Comparison of ENCODE assay signal across 12 cellular contexts in genomic region chr1:66954208-66954607, GRCh38. TPM values are rescaled to one million over a fixed set of nuclear protein-coding genes. Genes with fewer than 3 reads are reported as not detected.
DNase-seq lines count a peak whose midpoint lies in the region; ATAC-seq and TF ChIP-seq lines count a peak whose summit lies in the region.
"Had no signal": no experiment of that assay in that cellular context is flagged by ENCODE, and none has a peak within 500 bp of the region (broad histone marks: within the 10 kb centered on the region; RNA-seq: fewer than 3 reads in every experiment).

No MANE protein-coding gene starts in this region.

- no peaks in the 10 kb centered on the region; the same call in 1 of the 2 replicates for H3K36me3 ChIP-seq in H7 (replicated peaks; ENCODE audit: control insufficient read depth, insufficient read depth, low read length)

- CTCF ChIA-PET in activated naive CD4-positive, alpha-beta T cell treated with anti-CD3 and anti-CD28 coated beads for 36 hours (lab: Charles Lee): no interaction called here

- H3K4me3 Mint-ChIP-seq in activated naive CD4-positive, alpha-beta T cell treated with anti-CD3 and anti-CD28 coated beads for 36 hours: no peak overlapping the region
- no peak overlapping the region for H3K4me3 Mint-ChIP-seq in HFFc6
- no peak overlapping the region for H3K4me3 Mint-ChIP-seq in stimulated activated memory B cell treated with anti-CD40 and anti-IgM and Interleukin-4, amounts not matched to agents 10 μg/mL and 1 μg/mL and 100 μg/mL, for 72 hours

- H3K9me3 Mint-ChIP-seq in activated naive CD4-positive, alpha-beta T cell treated with anti-CD3 and anti-CD28 coated beads for 36 hours: no peaks in the 10 kb centered on the region
- H3K9me3 Mint-ChIP-seq in HFFc6: no peaks in the 10 kb centered on the region
- H3K9me3 Mint-ChIP-seq in stimulated activated memory B cell treated with anti-CD40 and anti-IgM and Interleukin-4, amounts not matched to agents 10 μg/mL and 1 μg/mL and 100 μg/mL, for 72 hours: no peaks in the 10 kb centered on the region

- no peak for DNase-seq in activated naive CD4-positive, alpha-beta T cell treated with anti-CD3 and anti-CD28 coated beads for 36 hours
- no peak for DNase-seq in activated naive CD4-positive, alpha-beta T cell (lab: John Stamatoyannopoulos, UW)
- DNase-seq in HFFc6 (no peak), DMS153 (lab: John Stamatoyannopoulos, UW) (no peak), H7 (no peak), NK-92 (lab: John Stamatoyannopoulos, UW; ENCODE audit: unreplicated experiment) (no peak)
- DNase-seq: cerebellar nuclear complex, NCI-H2081 treated with DMSO at 0.1 percent for 48 hours had no signal

- peak overlapping the region; percentile 78 for H3K27ac Mint-ChIP-seq in activated naive CD4-positive, alpha-beta T cell treated with anti-CD3 and anti-CD28 coated beads for 36 hours
- peak overlapping the region; percentile 48; the same call in 1 of the 2 replicates for H3K27ac Mint-ChIP-seq in HFFc6
- peak overlapping the region; percentile 53 for H3K27ac Mint-ChIP-seq in stimulated activated memory B cell treated with anti-CD40 and anti-IgM and Interleukin-4, amounts not matched to agents 10 μg/mL and 1 μg/mL and 100 μg/mL, for 72 hours

- TF ChIP-seq CTCF in HFFc6 (IDR thresholded peaks at IDR 0.05): no peak

- no peaks in the 10 kb centered on the region for H3K27me3 Mint-ChIP-seq in activated naive CD4-positive, alpha-beta T cell treated with anti-CD3 and anti-CD28 coated beads for 36 hours (ENCODE audit: low read depth)
- no peaks in the 10 kb centered on the region; the same call in 1 of the 2 replicates for H3K27me3 Mint-ChIP-seq in HFFc6 (ENCODE audit: insufficient read depth)
- no peaks in the 10 kb centered on the region for H3K27me3 Mint-ChIP-seq in stimulated activated memory B cell treated with anti-CD40 and anti-IgM and Interleukin-4, amounts not matched to agents 10 μg/mL and 1 μg/mL and 100 μg/mL, for 72 hours

- intact Hi-C loops in activated naive CD4-positive, alpha-beta T cell treated with anti-CD3 and anti-CD28 coated beads for 36 hours (cut with micrococcal nuclease): loop anchor here (1.0 kb wide), 1 partner anchor 27 kb away; no protein-coding TSS in a partner anchor

- no peak overlapping the region for H3K4me3 ChIP-seq in H7 (ENCODE audit: insufficient read depth, low read depth, low read length)
- H3K4me3 ChIP-seq: skin epidermis had no signal

- peaks cover 43% of the 10 kb centered on the region for H3K4me1 Mint-ChIP-seq in activated naive CD4-positive, alpha-beta T cell treated with anti-CD3 and anti-CD28 coated beads for 36 hours (ENCODE audit: low read depth)
- peaks cover 46% of the 10 kb centered on the region for H3K4me1 Mint-ChIP-seq in HFFc6 (ENCODE audit: low read depth)
- H3K4me1 Mint-ChIP-seq in stimulated activated memory B cell treated with anti-CD40 and anti-IgM and Interleukin-4, amounts not matched to agents 10 μg/mL and 1 μg/mL and 100 μg/mL, for 72 hours: peaks cover 6% of the 10 kb centered on the region

- no peaks in the 10 kb centered on the region for H3K27me3 ChIP-seq in H7 (ENCODE audit: control insufficient read depth, insufficient read depth, low read length)

- ATAC-seq in HG03457 (IDR thresholded peaks at IDR 0.05; ENCODE audit: unreplicated experiment): peak; percentile 80
- no peak for ATAC-seq in stimulated activated memory B cell treated with anti-CD40 and anti-IgM and Interleukin-4, amounts not matched to agents 10 μg/mL and 1 μg/mL and 100 μg/mL, for 72 hours
- ATAC-seq: Right ventricle myocardium inferior had no signal

- H3K36me3 Mint-ChIP-seq in activated naive CD4-positive, alpha-beta T cell treated with anti-CD3 and anti-CD28 coated beads for 36 hours (ENCODE audit: low read depth): peaks cover 49% of the 10 kb centered on the region
- peaks cover 64% of the 10 kb centered on the region for H3K36me3 Mint-ChIP-seq in HFFc6 (ENCODE audit: low read depth)
- H3K36me3 Mint-ChIP-seq in stimulated activated memory B cell treated with anti-CD40 and anti-IgM and Interleukin-4, amounts not matched to agents 10 μg/mL and 1 μg/mL and 100 μg/mL, for 72 hours: peaks cover 56% of the 10 kb centered on the region

RNA-seq across cellular contexts. Expression of gene MIER1, which starts 29.4 kb away (rescaled TPM):
- 10 to 100 TPM; 56.5 to 58.3 TPM for total RNA-seq in activated naive CD4-positive, alpha-beta T cell treated with anti-CD3 and anti-CD28 coated beads for 36 hours
- 10 to 100 TPM; 28.0 to 37.5 (median 33.7) TPM for total RNA-seq in HFFc6 (2021; fragmentation: NEBNext Ultra II Directional; extraction: Animal tissue kit (Norgen Biotek cat#: 25700))
- total RNA-seq in H7 (2014; rRNA removed; shearing (Covaris generic)): 31.7 and 44.8 TPM in 2 replicates

RNA-seq across cellular contexts. Expression of gene DNAI4, which starts 29.6 kb away (rescaled TPM):
- 1 to 10 TPM in 1 of 2 experiments, under 1 TPM in 1; 0.83 to 1.5 TPM for total RNA-seq in activated naive CD4-positive, alpha-beta T cell treated with anti-CD3 and anti-CD28 coated beads for 36 hours
- 1 to 10 TPM; 1.3 to 4.3 (median 3.4) TPM for total RNA-seq in HFFc6 (2021; fragmentation: NEBNext Ultra II Directional; extraction: Animal tissue kit (Norgen Biotek cat#: 25700))
- 1.6 and 3.8 TPM in 2 replicates for total RNA-seq in H7 (2014; rRNA removed; shearing (Covaris generic))
